In the genomic region with DNA sequence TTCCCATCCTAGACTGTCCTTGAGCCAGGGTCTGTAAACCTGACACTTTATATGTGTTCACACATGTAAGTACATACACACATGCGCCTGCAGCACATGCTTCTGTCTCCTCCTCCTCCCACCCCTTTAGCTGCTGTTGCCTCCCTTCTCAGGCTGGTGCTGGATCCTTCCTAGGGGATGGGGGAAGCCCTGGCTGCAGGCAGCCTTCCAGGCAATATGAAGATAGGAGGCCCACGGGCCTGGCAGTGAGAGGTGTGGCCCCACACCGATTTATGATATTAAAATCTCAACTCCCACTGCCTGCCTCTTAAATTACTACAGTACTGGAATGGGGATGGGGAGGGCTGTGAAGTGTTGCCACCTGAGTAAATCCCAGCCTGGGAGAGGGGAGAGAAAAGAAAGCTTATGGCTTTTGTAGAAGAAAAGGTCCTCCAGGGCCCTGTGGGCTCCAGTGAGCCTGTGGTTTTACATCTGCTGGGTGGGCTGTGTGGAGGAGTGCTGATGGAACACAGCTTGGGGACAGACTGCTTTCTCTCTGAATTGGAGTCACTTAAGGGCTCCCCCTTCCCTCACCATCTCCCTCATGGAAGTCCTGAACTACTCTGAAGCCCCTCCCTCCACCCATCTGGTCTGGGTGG, we compare ENCODE assay signal across 1 cellular context.
TF ChIP-seq lines count a peak whose summit lies in the region.

No MANE protein-coding gene starts in this region.

TF ChIP-seq in HepG2, 621 proteins besides CTCF, POLR2A, EP300 and RAD21 (continued from another document and continues in another):
- TF ChIP-seq, protein P1, sequence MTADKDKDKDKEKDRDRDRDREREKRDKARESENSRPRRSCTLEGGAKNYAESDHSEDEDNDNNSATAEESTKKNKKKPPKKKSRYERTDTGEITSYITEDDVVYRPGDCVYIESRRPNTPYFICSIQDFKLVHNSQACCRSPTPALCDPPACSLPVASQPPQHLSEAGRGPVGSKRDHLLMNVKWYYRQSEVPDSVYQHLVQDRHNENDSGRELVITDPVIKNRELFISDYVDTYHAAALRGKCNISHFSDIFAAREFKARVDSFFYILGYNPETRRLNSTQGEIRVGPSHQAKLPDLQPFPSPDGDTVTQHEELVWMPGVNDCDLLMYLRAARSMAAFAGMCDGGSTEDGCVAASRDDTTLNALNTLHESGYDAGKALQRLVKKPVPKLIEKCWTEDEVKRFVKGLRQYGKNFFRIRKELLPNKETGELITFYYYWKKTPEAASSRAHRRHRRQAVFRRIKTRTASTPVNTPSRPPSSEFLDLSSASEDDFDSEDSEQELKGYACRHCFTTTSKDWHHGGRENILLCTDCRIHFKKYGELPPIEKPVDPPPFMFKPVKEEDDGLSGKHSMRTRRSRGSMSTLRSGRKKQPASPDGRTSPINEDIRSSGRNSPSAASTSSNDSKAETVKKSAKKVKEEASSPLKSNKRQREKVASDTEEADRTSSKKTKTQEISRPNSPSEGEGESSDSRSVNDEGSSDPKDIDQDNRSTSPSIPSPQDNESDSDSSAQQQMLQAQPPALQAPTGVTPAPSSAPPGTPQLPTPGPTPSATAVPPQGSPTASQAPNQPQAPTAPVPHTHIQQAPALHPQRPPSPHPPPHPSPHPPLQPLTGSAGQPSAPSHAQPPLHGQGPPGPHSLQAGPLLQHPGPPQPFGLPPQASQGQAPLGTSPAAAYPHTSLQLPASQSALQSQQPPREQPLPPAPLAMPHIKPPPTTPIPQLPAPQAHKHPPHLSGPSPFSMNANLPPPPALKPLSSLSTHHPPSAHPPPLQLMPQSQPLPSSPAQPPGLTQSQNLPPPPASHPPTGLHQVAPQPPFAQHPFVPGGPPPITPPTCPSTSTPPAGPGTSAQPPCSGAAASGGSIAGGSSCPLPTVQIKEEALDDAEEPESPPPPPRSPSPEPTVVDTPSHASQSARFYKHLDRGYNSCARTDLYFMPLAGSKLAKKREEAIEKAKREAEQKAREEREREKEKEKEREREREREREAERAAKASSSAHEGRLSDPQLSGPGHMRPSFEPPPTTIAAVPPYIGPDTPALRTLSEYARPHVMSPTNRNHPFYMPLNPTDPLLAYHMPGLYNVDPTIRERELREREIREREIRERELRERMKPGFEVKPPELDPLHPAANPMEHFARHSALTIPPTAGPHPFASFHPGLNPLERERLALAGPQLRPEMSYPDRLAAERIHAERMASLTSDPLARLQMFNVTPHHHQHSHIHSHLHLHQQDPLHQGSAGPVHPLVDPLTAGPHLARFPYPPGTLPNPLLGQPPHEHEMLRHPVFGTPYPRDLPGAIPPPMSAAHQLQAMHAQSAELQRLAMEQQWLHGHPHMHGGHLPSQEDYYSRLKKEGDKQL (CRISPR knock-in tag; IDR thresholded peaks at IDR 0.05; ENCODE audit: low read depth): no peak
- TF ChIP-seq MAFK (conservative IDR thresholded peaks at IDR 0.05 in 1 of 2, IDR thresholded peaks at IDR 0.05 in 1 of 2; ENCODE audit: low read length in 2 of 2) (no peak), ZNF775 (CRISPR knock-in tag; IDR thresholded peaks at IDR 0.05; ENCODE audit: borderline replicate concordance) (0 out of 2 replicates have a peak, but pooled peaks have one; percentile 45), TBP (CRISPR knock-in tag; IDR thresholded peaks at IDR 0.05) (no peak), HNRNPK (IDR thresholded peaks at IDR 0.05; ENCODE audit: low read depth, low read length, poor library complexity, severe bottlenecking) (no peak), KDM1A (CRISPR knock-in tag; IDR thresholded peaks at IDR 0.05) (no peak), ADNP (CRISPR knock-in tag; IDR thresholded peaks at IDR 0.05) (no peak), CHD4 (IDR thresholded peaks at IDR 0.05; ENCODE audit: borderline replicate concordance, low read length) (no peak), ZNF33A (CRISPR knock-in tag; IDR thresholded peaks at IDR 0.05; ENCODE audit: borderline replicate concordance) (no peak), TGIF2 (CRISPR knock-in tag; IDR thresholded peaks at IDR 0.05) (no peak), ZNF605 (CRISPR knock-in tag; IDR thresholded peaks at IDR 0.05) (no peak), ZNF572 (CRISPR knock-in tag; IDR thresholded peaks at IDR 0.05) (no peak; the same call in 1 of the 2 replicates), NFE2 (CRISPR knock-in tag; IDR thresholded peaks at IDR 0.05) (no peak), ZNF350 (CRISPR knock-in tag; IDR thresholded peaks at IDR 0.05; ENCODE audit: borderline replicate concordance, low read depth) (no peak), ZNF136 (CRISPR knock-in tag; IDR thresholded peaks at IDR 0.05; ENCODE audit: low read depth) (peak; percentile 14; the same call in 1 of the 2 replicates), ZNF382 (CRISPR knock-in tag; IDR thresholded peaks at IDR 0.05; ENCODE audit: borderline replicate concordance) (no peak), ZBTB7B (CRISPR knock-in tag; IDR thresholded peaks at IDR 0.05) (no peak), REPIN1 (CRISPR knock-in tag; IDR thresholded peaks at IDR 0.05; ENCODE audit: borderline replicate concordance, low read depth) (no peak), NFKBIZ (CRISPR knock-in tag; IDR thresholded peaks at IDR 0.05) (no peak), PITX1 (CRISPR knock-in tag; IDR thresholded peaks at IDR 0.05) (no peak), JUND (CRISPR knock-in tag; IDR thresholded peaks at IDR 0.05) (no peak), CC2D1A (CRISPR knock-in tag; IDR thresholded peaks at IDR 0.05) (no peak), KDM3A (CRISPR knock-in tag; IDR thresholded peaks at IDR 0.05; ENCODE audit: low read depth) (no peak), POLR2AphosphoS2 (IDR thresholded peaks at IDR 0.05; ENCODE audit: low read depth, low read length) (no peak)
- TF ChIP-seq, protein P2, sequence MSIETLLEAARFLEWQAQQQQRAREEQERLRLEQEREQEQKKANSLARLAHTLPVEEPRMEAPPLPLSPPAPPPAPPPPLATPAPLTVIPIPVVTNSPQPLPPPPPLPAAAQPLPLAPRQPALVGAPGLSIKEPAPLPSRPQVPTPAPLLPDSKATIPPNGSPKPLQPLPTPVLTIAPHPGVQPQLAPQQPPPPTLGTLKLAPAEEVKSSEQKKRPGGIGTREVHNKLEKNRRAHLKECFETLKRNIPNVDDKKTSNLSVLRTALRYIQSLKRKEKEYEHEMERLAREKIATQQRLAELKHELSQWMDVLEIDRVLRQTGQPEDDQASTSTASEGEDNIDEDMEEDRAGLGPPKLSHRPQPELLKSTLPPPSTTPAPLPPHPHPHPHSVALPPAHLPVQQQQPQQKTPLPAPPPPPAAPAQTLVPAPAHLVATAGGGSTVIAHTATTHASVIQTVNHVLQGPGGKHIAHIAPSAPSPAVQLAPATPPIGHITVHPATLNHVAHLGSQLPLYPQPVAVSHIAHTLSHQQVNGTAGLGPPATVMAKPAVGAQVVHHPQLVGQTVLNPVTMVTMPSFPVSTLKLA (IDR thresholded peaks at IDR 0.05): 0 out of 2 replicates have a peak, but pooled peaks have one; percentile 5
- TF ChIP-seq, protein P3, sequence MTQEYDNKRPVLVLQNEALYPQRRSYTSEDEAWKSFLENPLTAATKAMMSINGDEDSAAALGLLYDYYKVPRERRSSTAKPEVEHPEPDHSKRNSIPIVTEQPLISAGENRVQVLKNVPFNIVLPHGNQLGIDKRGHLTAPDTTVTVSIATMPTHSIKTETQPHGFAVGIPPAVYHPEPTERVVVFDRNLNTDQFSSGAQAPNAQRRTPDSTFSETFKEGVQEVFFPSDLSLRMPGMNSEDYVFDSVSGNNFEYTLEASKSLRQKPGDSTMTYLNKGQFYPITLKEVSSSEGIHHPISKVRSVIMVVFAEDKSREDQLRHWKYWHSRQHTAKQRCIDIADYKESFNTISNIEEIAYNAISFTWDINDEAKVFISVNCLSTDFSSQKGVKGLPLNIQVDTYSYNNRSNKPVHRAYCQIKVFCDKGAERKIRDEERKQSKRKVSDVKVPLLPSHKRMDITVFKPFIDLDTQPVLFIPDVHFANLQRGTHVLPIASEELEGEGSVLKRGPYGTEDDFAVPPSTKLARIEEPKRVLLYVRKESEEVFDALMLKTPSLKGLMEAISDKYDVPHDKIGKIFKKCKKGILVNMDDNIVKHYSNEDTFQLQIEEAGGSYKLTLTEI (CRISPR knock-in tag; conservative IDR thresholded peaks at IDR 0.05): no peak
- TF ChIP-seq, protein P4, sequence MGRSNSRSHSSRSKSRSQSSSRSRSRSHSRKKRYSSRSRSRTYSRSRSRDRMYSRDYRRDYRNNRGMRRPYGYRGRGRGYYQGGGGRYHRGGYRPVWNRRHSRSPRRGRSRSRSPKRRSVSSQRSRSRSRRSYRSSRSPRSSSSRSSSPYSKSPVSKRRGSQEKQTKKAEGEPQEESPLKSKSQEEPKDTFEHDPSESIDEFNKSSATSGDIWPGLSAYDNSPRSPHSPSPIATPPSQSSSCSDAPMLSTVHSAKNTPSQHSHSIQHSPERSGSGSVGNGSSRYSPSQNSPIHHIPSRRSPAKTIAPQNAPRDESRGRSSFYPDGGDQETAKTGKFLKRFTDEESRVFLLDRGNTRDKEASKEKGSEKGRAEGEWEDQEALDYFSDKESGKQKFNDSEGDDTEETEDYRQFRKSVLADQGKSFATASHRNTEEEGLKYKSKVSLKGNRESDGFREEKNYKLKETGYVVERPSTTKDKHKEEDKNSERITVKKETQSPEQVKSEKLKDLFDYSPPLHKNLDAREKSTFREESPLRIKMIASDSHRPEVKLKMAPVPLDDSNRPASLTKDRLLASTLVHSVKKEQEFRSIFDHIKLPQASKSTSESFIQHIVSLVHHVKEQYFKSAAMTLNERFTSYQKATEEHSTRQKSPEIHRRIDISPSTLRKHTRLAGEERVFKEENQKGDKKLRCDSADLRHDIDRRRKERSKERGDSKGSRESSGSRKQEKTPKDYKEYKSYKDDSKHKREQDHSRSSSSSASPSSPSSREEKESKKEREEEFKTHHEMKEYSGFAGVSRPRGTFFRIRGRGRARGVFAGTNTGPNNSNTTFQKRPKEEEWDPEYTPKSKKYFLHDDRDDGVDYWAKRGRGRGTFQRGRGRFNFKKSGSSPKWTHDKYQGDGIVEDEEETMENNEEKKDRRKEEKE (IDR thresholded peaks at IDR 0.05): no peak
- TF ChIP-seq, protein P5, sequence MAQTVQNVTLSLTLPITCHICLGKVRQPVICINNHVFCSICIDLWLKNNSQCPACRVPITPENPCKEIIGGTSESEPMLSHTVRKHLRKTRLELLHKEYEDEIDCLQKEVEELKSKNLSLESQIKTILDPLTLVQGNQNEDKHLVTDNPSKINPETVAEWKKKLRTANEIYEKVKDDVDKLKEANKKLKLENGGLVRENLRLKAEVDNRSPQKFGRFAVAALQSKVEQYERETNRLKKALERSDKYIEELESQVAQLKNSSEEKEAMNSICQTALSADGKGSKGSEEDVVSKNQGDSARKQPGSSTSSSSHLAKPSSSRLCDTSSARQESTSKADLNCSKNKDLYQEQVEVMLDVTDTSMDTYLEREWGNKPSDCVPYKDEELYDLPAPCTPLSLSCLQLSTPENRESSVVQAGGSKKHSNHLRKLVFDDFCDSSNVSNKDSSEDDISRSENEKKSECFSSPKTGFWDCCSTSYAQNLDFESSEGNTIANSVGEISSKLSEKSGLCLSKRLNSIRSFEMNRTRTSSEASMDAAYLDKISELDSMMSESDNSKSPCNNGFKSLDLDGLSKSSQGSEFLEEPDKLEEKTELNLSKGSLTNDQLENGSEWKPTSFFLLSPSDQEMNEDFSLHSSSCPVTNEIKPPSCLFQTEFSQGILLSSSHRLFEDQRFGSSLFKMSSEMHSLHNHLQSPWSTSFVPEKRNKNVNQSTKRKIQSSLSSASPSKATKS (CRISPR knock-in tag; IDR thresholded peaks at IDR 0.05): 0 out of 2 replicates have a peak, but pooled peaks have one; percentile 25
- TF ChIP-seq, protein P6, sequence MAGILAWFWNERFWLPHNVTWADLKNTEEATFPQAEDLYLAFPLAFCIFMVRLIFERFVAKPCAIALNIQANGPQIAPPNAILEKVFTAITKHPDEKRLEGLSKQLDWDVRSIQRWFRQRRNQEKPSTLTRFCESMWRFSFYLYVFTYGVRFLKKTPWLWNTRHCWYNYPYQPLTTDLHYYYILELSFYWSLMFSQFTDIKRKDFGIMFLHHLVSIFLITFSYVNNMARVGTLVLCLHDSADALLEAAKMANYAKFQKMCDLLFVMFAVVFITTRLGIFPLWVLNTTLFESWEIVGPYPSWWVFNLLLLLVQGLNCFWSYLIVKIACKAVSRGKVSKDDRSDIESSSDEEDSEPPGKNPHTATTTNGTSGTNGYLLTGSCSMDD (CRISPR knock-in tag; IDR thresholded peaks at IDR 0.05): no peak
- TF ChIP-seq, protein P7, sequence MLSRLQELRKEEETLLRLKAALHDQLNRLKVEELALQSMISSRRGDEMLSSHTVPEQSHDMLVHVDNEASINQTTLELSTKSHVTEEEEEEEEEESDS (CRISPR knock-in tag; IDR thresholded peaks at IDR 0.05; ENCODE audit: borderline replicate concordance): no peak
- TF ChIP-seq, protein P8, sequence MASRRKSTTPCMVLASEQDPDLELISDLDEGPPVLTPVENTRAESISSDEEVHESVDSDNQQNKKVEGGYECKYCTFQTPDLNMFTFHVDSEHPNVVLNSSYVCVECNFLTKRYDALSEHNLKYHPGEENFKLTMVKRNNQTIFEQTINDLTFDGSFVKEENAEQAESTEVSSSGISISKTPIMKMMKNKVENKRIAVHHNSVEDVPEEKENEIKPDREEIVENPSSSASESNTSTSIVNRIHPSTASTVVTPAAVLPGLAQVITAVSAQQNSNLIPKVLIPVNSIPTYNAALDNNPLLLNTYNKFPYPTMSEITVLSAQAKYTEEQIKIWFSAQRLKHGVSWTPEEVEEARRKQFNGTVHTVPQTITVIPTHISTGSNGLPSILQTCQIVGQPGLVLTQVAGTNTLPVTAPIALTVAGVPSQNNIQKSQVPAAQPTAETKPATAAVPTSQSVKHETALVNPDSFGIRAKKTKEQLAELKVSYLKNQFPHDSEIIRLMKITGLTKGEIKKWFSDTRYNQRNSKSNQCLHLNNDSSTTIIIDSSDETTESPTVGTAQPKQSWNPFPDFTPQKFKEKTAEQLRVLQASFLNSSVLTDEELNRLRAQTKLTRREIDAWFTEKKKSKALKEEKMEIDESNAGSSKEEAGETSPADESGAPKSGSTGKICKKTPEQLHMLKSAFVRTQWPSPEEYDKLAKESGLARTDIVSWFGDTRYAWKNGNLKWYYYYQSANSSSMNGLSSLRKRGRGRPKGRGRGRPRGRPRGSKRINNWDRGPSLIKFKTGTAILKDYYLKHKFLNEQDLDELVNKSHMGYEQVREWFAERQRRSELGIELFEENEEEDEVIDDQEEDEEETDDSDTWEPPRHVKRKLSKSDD (CRISPR knock-in tag; IDR thresholded peaks at IDR 0.05; ENCODE audit: low read depth): no peak
- TF ChIP-seq, protein P9, sequence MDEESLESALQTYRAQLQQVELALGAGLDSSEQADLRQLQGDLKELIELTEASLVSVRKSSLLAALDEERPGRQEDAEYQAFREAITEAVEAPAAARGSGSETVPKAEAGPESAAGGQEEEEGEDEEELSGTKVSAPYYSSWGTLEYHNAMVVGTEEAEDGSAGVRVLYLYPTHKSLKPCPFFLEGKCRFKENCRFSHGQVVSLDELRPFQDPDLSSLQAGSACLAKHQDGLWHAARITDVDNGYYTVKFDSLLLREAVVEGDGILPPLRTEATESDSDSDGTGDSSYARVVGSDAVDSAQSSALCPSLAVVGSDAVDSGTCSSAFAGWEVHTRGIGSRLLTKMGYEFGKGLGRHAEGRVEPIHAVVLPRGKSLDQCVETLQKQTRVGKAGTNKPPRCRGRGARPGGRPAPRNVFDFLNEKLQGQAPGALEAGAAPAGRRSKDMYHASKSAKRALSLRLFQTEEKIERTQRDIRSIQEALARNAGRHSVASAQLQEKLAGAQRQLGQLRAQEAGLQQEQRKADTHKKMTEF (CRISPR knock-in tag; IDR thresholded peaks at IDR 0.05): no peak; the same call in 1 of the 2 replicates
